ENCODE assay signal across 1 cellular context in genomic region chr6:129890701-129891100, GRCh38.
TF ChIP-seq lines count a peak whose summit lies in the region.

No MANE protein-coding gene starts in this region.

TF ChIP-seq in K562, 482 proteins besides CTCF, POLR2A, EP300 and RAD21 (continued from another document):
- TF ChIP-seq MGA (IDR thresholded peaks at IDR 0.05) (peak; percentile 65), TAF7 (tag; IDR thresholded peaks at IDR 0.05) (no peak), CBFA2T3 (IDR thresholded peaks at IDR 0.05) (peak; percentile 40), MBD2 (IDR thresholded peaks at IDR 0.05; ENCODE audit: borderline replicate concordance, low read depth) (no peak), ZBTB7A (IDR thresholded peaks at IDR 0.05; ENCODE audit: borderline replicate concordance, control insufficient read depth, low read depth, low read length) (no peak), KLF10 (CRISPR knock-in tag; IDR thresholded peaks at IDR 0.05) (no peak), TEAD1 (CRISPR knock-in tag; IDR thresholded peaks at IDR 0.05) (no peak)
